22 cellular contexts compared by ENCODE assay signal in genomic region chr13:65479692-65480091, GRCh38.
DNase-seq lines count a peak whose midpoint lies in the region; ATAC-seq and TF ChIP-seq lines count a peak whose summit lies in the region.
"Had no signal": no experiment of that assay in that cellular context is flagged by ENCODE, and none has a peak within 500 bp of the region (broad histone marks: within the 10 kb centered on the region; RNA-seq: fewer than 3 reads in every experiment).

No MANE protein-coding gene starts in this region.

- peaks cover 14% of the 10 kb centered on the region for H3K4me1 ChIP-seq in OCI-LY1 (ENCODE audit: insufficient read depth, low read length, severe bottlenecking)
- H3K4me1 ChIP-seq: A549; BE2C; BLaER1 treated with 17β-estradiol and CSF1 and Interleukin-3, amounts not matched to agents 10 nM and 100 nM had no signal

- intact Hi-C loops in Right ventricle myocardium inferior (cut with DNase I) = no loop called here

- POLR2A ChIA-PET in HEK293T (lab: Yijun Ruan, JAX) = no interaction called here

- H3K4me3 ChIP-seq in OCI-LY1 (ENCODE audit: low read depth, low read length, poor library complexity, severe bottlenecking) (no peak overlapping the region), SK-N-MC (no peak overlapping the region)
- H3K4me3 ChIP-seq: A549; BLaER1 treated with 17β-estradiol and CSF1 and Interleukin-3, amounts not matched to agents 10 nM and 100 nM; GM12878; GM23248 had no signal

- H3K9me2 ChIP-seq in OCI-LY1 (ENCODE audit: low read depth, low read length) = no peaks in the 10 kb centered on the region

- H3K9ac ChIP-seq in OCI-LY1 (ENCODE audit: low read length) (no peak overlapping the region), SK-N-MC (ENCODE audit: insufficient read length) (no peak overlapping the region)
- H3K9ac ChIP-seq: BLaER1 treated with 17β-estradiol and CSF1 and Interleukin-3, amounts not matched to agents 10 nM and 100 nM; GM23248 had no signal

- no peak for ATAC-seq in HG03469 (IDR thresholded peaks at IDR 0.05; ENCODE audit: unreplicated experiment)
- ATAC-seq in Right ventricle myocardium inferior = no peak
- ATAC-seq: A549, GM12878, HCT116 had no signal

- no peak for DNase-seq in HEK293T (ENCODE audit: extremely low spot score)
- DNase-seq in SK-N-MC (ENCODE audit: low read depth, low spot score) = no peak
- DNase-seq in NCI-H2171 (lab: John Stamatoyannopoulos, UW) = no peak
- no peak for DNase-seq in HUDEP-2 (lab: John Stamatoyannopoulos, UW; ENCODE audit: unreplicated experiment in 76 of 76)
- DNase-seq in Right ventricle myocardium inferior (ENCODE audit: missing footprints) = no peak
- DNase-seq: 8988T; ACHN; AML-193; BE2C; CD4-positive, alpha-beta T cell; CD8-positive, alpha-beta memory T cell; DMS153; DND-41; GM23248; H7; HFFc6 had no signal

- no peak for TF ChIP-seq CTCF in OCI-LY1 (IDR thresholded peaks at IDR 0.05; ENCODE audit: low read length)

- H3K36me3 ChIP-seq in OCI-LY1 (ENCODE audit: insufficient read depth, low read length) (no peaks in the 10 kb centered on the region), SK-N-MC (ENCODE audit: insufficient read depth, low read length) (no peaks in the 10 kb centered on the region)
- H3K36me3 ChIP-seq: BE2C; BLaER1 treated with 17β-estradiol and CSF1 and Interleukin-3, amounts not matched to agents 10 nM and 100 nM had no signal

- no peaks in the 10 kb centered on the region for H4K20me1 ChIP-seq in OCI-LY1 (ENCODE audit: insufficient read depth, low read length)
- H4K20me1 ChIP-seq: BLaER1 treated with 17β-estradiol and CSF1 and Interleukin-3, amounts not matched to agents 10 nM and 100 nM had no signal

- H3K79me2 ChIP-seq in OCI-LY1 (ENCODE audit: insufficient read depth, low read length) = no peaks in the 10 kb centered on the region

- H3K27me3 ChIP-seq in OCI-LY1 (ENCODE audit: insufficient read depth, low read length) = no peaks in the 10 kb centered on the region
- H3K27me3 ChIP-seq: BE2C; BLaER1 treated with 17β-estradiol and CSF1 and Interleukin-3, amounts not matched to agents 10 nM and 100 nM had no signal

- no peak overlapping the region for H3K27ac ChIP-seq in OCI-LY1 (ENCODE audit: low read depth, low read length, poor library complexity, severe bottlenecking)
- H3K27ac ChIP-seq in SK-N-MC = 0 out of 2 replicates have a peak overlapping the region, but pooled peaks have one; percentile 32
- H3K27ac ChIP-seq: A549; BLaER1 treated with 17β-estradiol and CSF1 and Interleukin-3, amounts not matched to agents 10 nM and 100 nM; GM23248 had no signal

- CTCF ChIA-PET in HEK293T (lab: Yijun Ruan, JAX) = no interaction called here

- peak overlapping the region; percentile 87; the same call in 1 of the 2 replicates for H2AFZ ChIP-seq in OCI-LY1 (ENCODE audit: low read length)
- H2AFZ ChIP-seq: GM23248 had no signal

- H3K9me3 ChIP-seq in OCI-LY1 (ENCODE audit: low read length) (peaks cover 19% of the 10 kb centered on the region), SK-N-MC (ENCODE audit: low read depth, low read length) (no peaks in the 10 kb centered on the region)
- H3K9me3 ChIP-seq: A549, BE2C had no signal

- H3K4me2 ChIP-seq in OCI-LY1 (ENCODE audit: low read length) = no peak overlapping the region
- H3K4me2 ChIP-seq: A549; BLaER1 treated with 17β-estradiol and CSF1 and Interleukin-3, amounts not matched to agents 10 nM and 100 nM had no signal

- no peaks in the 10 kb centered on the region for H3F3A ChIP-seq in OCI-LY1 (ENCODE audit: insufficient read depth, low read length)

TF ChIP-seq in HEK293T, 16 proteins besides CTCF, POLR2A, EP300 and RAD21:
- peak; percentile 63; the same call in 1 of the 2 replicates for TF ChIP-seq LEF1 (IDR thresholded peaks at IDR 0.05; ENCODE audit: borderline replicate concordance)
- no peak for TF ChIP-seq BHLHE40 (IDR thresholded peaks at IDR 0.05; ENCODE audit: borderline replicate concordance)
- TF ChIP-seq, protein P1, sequence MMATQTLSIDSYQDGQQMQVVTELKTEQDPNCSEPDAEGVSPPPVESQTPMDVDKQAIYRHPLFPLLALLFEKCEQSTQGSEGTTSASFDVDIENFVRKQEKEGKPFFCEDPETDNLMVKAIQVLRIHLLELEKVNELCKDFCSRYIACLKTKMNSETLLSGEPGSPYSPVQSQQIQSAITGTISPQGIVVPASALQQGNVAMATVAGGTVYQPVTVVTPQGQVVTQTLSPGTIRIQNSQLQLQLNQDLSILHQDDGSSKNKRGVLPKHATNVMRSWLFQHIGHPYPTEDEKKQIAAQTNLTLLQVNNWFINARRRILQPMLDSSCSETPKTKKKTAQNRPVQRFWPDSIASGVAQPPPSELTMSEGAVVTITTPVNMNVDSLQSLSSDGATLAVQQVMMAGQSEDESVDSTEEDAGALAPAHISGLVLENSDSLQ (IDR thresholded peaks at IDR 0.05) = no peak
- no peak for TF ChIP-seq SP1 (IDR thresholded peaks at IDR 0.05)
- TF ChIP-seq NFRKB (IDR thresholded peaks at IDR 0.05) = 0 out of 2 replicates have a peak, but pooled peaks have one; percentile 16
